ENCODE assay signal across 22 cellular contexts in the genomic region with DNA sequence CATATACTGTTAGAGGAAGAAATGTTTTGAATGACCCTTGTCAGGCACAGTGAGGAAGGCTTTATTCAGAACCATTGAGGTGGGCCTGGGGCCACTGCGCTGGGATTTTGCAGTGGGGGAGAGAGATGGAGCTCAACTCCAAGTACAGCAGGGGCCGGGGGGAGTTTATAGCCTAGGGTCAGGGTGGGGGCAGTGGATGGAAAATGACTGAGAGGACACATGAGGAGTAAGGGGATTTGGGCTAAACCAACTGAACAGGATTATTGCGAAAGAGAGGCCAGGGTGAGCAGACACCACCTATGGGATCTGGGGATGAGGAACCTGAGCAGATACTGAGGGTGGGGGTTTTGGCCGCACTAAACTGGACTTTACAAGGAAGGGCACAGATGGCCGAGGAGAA. TPM values are rescaled to one million over a fixed set of nuclear protein-coding genes. Genes with fewer than 3 reads are reported as not detected.
DNase-seq lines count a peak whose midpoint lies in the region; ATAC-seq, FAIRE-seq and TF ChIP-seq lines count a peak whose summit lies in the region.
"Had no signal": no experiment of that assay in that cellular context is flagged by ENCODE, and none has a peak within 500 bp of the region (broad histone marks: within the 10 kb centered on the region; RNA-seq: fewer than 3 reads in every experiment).

No MANE protein-coding gene starts in this region.

- H3K36me3 ChIP-seq in HepG2 (replicated peaks in 1 of 2; ENCODE audit: control insufficient read depth in 1 of 2, insufficient read depth in 2 of 2, low read length in 2 of 2) (peaks cover 13 to 53% of the 10 kb centered on the region in 2 experiments; a peak in 4 of 5 replicates), right lobe of liver (peaks cover 0 to 12% (median 0%) of the 10 kb centered on the region in 4 donors), sigmoid colon (peaks cover 0 to 24% (median 7%) of the 10 kb centered on the region in 4 donors), A673 (ENCODE audit: insufficient read depth, low read length, poor library complexity, severe bottlenecking) (peaks cover 52% of the 10 kb centered on the region)

- H4K20me1 ChIP-seq in HepG2 (ENCODE audit: insufficient read depth, low read length) = no peaks in the 10 kb centered on the region

- H3K9me3 ChIP-seq in HepG2 (ENCODE audit: low read length) (no peaks in the 10 kb centered on the region), right lobe of liver (no peaks in the 10 kb centered on the region), sigmoid colon (no peaks in the 10 kb centered on the region), A673 (ENCODE audit: low read depth, low read length, poor library complexity, severe bottlenecking) (no peaks in the 10 kb centered on the region)
- H3K9me3 ChIP-seq: SJCRH30 had no signal

- H3K4me3 ChIP-seq in HepG2 (replicated peaks in 1 of 3; ENCODE audit: insufficient read depth in 1 of 3, low read depth in 2 of 3, low read length in 3 of 3) (no peak overlapping the region), right lobe of liver (no peak overlapping the region), sigmoid colon (no peak overlapping the region), A673 (ENCODE audit: low read depth, low read length, poor library complexity, severe bottlenecking) (no peak overlapping the region)
- H3K4me3 ChIP-seq: SJCRH30 had no signal

- FAIRE-seq in HepG2 (lab: Jason Lieb, UNC) = no peak
- FAIRE-seq: A204.1, D721Med, GM18507, GM19239, H54 had no signal

- no peak overlapping the region for H3K9ac ChIP-seq in HepG2 (ENCODE audit: insufficient read depth, low read depth, low read length)

- peaks cover 41% of the 10 kb centered on the region for H3K79me2 ChIP-seq in HepG2 (ENCODE audit: insufficient read depth, low read length)

- CTCF ChIA-PET in HepG2 (lab: Yijun Ruan, JAX; ENCODE audit: low intra/inter-chr PET ratio, low total read pairs) = no interaction called here
- CTCF ChIA-PET in A673 (lab: Charles Lee) = no interaction called here

- no peak for TF ChIP-seq CTCF in HepG2 (CRISPR knock-in tag; IDR thresholded peaks at IDR 0.05)
- TF ChIP-seq CTCF in right lobe of liver (IDR thresholded peaks at IDR 0.05) = no peak
- TF ChIP-seq CTCF in sigmoid colon (IDR thresholded peaks at IDR 0.05) = no peak
- TF ChIP-seq CTCF in A673 (conservative IDR thresholded peaks at IDR 0.05; ENCODE audit: low read depth, low read length) = no peak

- no peak for DNase-seq in HepG2 (ENCODE audit: low spot score)
- no peak for DNase-seq in right lobe of liver
- peak; percentile 27 for DNase-seq in islet precursor cell
- peak; percentile 41 for DNase-seq in sigmoid colon
- no peak for DNase-seq in A673 (ENCODE audit: low spot score)
- no peak for DNase-seq in left lobe of liver (ENCODE audit: low spot score)
- DNase-seq in KG1 (lab: John Stamatoyannopoulos, UW) = no peak
- DNase-seq: DMS53, GDM1, KBM-7, NCI-H1105 treated with DMSO at 0.1 percent for 48 hours, NCI-H2029 treated with DMSO at 0.1 percent for 48 hours, NCI-H2171 treated with DMSO at 0.1 percent for 48 hours, NCI-H524 treated with DMSO at 0.1 percent for 48 hours, NCI-H82, SJCRH30 had no signal

- POLR2A ChIA-PET in HepG2 (lab: Yijun Ruan, JAX) (no interaction called here), A673 (lab: Charles Lee; ENCODE audit: low non-redundant PET) (no interaction called here)

- TF ChIP-seq POLR2A in HepG2 (IDR thresholded peaks at IDR 0.05; ENCODE audit: insufficient read depth in 1 of 2, low read depth in 2 of 2, low read length in 2 of 2) = no peak
- TF ChIP-seq POLR2A in right lobe of liver (IDR thresholded peaks at IDR 0.05) = no peak
- no peak for TF ChIP-seq POLR2A in sigmoid colon (IDR thresholded peaks at IDR 0.05)

- H3K27me3 ChIP-seq in HepG2 (ENCODE audit: control insufficient read depth in 1 of 2, insufficient read depth in 2 of 2, low read length in 2 of 2) (no peaks in the 10 kb centered on the region), right lobe of liver (no peaks in the 10 kb centered on the region), sigmoid colon (no peaks in the 10 kb centered on the region), A673 (replicated peaks; ENCODE audit: insufficient read depth, low read depth, low read length, poor library complexity) (no peaks in the 10 kb centered on the region)
- H3K27me3 ChIP-seq: SJCRH30 had no signal

- H3K4me1 ChIP-seq in HepG2 (ENCODE audit: insufficient read depth, low read length) (peaks cover 71% of the 10 kb centered on the region), right lobe of liver (peaks cover 0 to 6% (median 2%) of the 10 kb centered on the region in 4 donors), sigmoid colon (peaks cover 0 to under 1% (median 0%) of the 10 kb centered on the region in 4 donors), A673 (ENCODE audit: insufficient read depth, low read length, poor library complexity, severe bottlenecking) (no peaks in the 10 kb centered on the region)
- H3K4me1 ChIP-seq: SJCRH30 had no signal

- no peak overlapping the region for H2AFZ ChIP-seq in HepG2 (ENCODE audit: low read length)

- no peak for TF ChIP-seq RAD21 in HepG2 (CRISPR knock-in tag; IDR thresholded peaks at IDR 0.05)

- no peak for TF ChIP-seq EP300 in HepG2 (IDR thresholded peaks at IDR 0.05; ENCODE audit: low read depth in 2 of 2, low read length in 2 of 2)
- TF ChIP-seq EP300 in HepG2 (CRISPR knock-in tag; IDR thresholded peaks at IDR 0.05; ENCODE audit: borderline replicate concordance) = no peak
- no peak for TF ChIP-seq EP300 in sigmoid colon (IDR thresholded peaks at IDR 0.05)

- BruUV-seq in HepG2 (replicated peaks; lab: Mats Ljungman, UMichigan) (no TSS peak), A673 (replicated peaks; lab: Mats Ljungman, UMichigan) (no TSS peak)

- 97% methylated on average over 5 of the region's 5 CpGs for WGBS in HepG2 (ENCODE audit: low lambda C conversion rate)
- whole genome bisulfite sequencing in right lobe of liver (ENCODE audit: insufficient coverage, low coverage, low lambda C conversion rate, missing lambda C conversion rate) = 96% methylated on average over 5 of the region's 5 CpGs
- WGBS in sigmoid colon, 2 donors = 96% methylated on average over 5 of the region's 5 CpGs

- in situ Hi-C loops in HepG2 (cut with HindIII; ENCODE audit: extremely low pct_ligation_motif_present, low pct_unique_long_range_greater_than_20kb) = no loop called here

- no peak overlapping the region for H3K4me2 ChIP-seq in HepG2 (ENCODE audit: low read depth, low read length)

- no peak overlapping the region for H3K27ac ChIP-seq in HepG2 (ENCODE audit: extremely low read length, insufficient read depth, low read length)
- no peak overlapping the region for H3K27ac ChIP-seq in right lobe of liver
- H3K27ac ChIP-seq in sigmoid colon = no peak overlapping the region
- no peak overlapping the region for H3K27ac ChIP-seq in A673 (ENCODE audit: low read depth, low read length, poor library complexity, severe bottlenecking)
- H3K27ac ChIP-seq: SJCRH30 had no signal

- no peak for ATAC-seq in HepG2
- no peak for ATAC-seq in right lobe of liver
- ATAC-seq in left lobe of liver = no peak
- ATAC-seq: Panc1 had no signal

- intact Hi-C loops in HepG2 (cut with micrococcal nuclease; ENCODE audit: unreplicated experiment) = loop anchor here (10.0 kb wide), 1 partner anchor 84 kb away; no protein-coding TSS in a partner anchor
- intact Hi-C loops in right lobe of liver (cut with DNase I) = no loop called here
- intact Hi-C loops in sigmoid colon (cut with DNase I) = loop anchor here (10.0 kb wide), 2 partner anchors 144 to 174 kb away; partner anchors contain the start of gene EXOC3
- intact Hi-C loops in A673 (cut with micrococcal nuclease; ENCODE audit: unreplicated experiment) = no loop called here

TF ChIP-seq in HepG2, 621 proteins besides CTCF, POLR2A, EP300 and RAD21:
- TF ChIP-seq, protein P1, sequence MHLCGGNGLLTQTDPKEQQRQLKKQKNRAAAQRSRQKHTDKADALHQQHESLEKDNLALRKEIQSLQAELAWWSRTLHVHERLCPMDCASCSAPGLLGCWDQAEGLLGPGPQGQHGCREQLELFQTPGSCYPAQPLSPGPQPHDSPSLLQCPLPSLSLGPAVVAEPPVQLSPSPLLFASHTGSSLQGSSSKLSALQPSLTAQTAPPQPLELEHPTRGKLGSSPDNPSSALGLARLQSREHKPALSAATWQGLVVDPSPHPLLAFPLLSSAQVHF (CRISPR knock-in tag; IDR thresholded peaks at IDR 0.05) = no peak
- TF ChIP-seq CEBPB (IDR thresholded peaks at IDR 0.05; ENCODE audit: borderline replicate concordance, low read depth, low read length) = peak; percentile 84

RNA-seq across cellular contexts. Expression of gene CEP72, which starts 6.3 kb away (rescaled TPM):
- total RNA-seq in HepG2 (2016; rRNA removed; fragmentation: Illumina TruSeq; extraction: Trizol) = 8.1 and 9.4 TPM in 2 replicates
- total RNA-seq in HepG2 (2016; cell fraction: cytosol; rRNA removed; fragmentation: Illumina TruSeq; extraction: Trizol; ENCODE audit: low read depth) = 11.3 and 14.4 TPM in 2 replicates
- total RNA-seq in HepG2 (2016; cell fraction: insoluble cytoplasmic fraction; rRNA removed; fragmentation: Illumina TruSeq; extraction: Trizol) = 6.5 and 9.1 TPM in 2 replicates
- 6.6 and 7.9 TPM in 2 replicates for total RNA-seq in HepG2 (2016; cell fraction: membrane; rRNA removed; fragmentation: Illumina TruSeq; extraction: Trizol)
- total RNA-seq in HepG2 (2016; cell fraction: nucleus; rRNA removed; fragmentation: Illumina TruSeq; extraction: Trizol) = 11.4 and 12.2 TPM in 2 replicates
- polyA plus RNA-seq in HepG2 (2011; rRNA removed) = 3.4 and 4.4 TPM in 2 replicates
- polyA plus RNA-seq in HepG2 (2011; cell fraction: cytosol; rRNA removed) = 1.9 and 3.9 TPM in 2 replicates
- polyA plus RNA-seq in HepG2 (2011; cell fraction: nucleus; rRNA removed) = 8.5 and 11.6 TPM in 2 replicates
- polyA plus RNA-seq in HepG2 (2012) = 1.8 and 3.2 TPM in 2 replicates
- polyA plus RNA-seq in HepG2 (2016; cell fraction: cytosol; fragmentation: Illumina TruSeq; extraction: Trizol; ENCODE audit: low read depth) = 0.64 and 0.84 TPM in 2 replicates
- 6.3 and 7.6 TPM in 2 replicates for polyA plus RNA-seq in HepG2 (2016; cell fraction: insoluble cytoplasmic fraction; fragmentation: Illumina TruSeq; extraction: Trizol; ENCODE audit: low read depth)
- 1.9 and 2.0 TPM in 2 replicates for polyA plus RNA-seq in HepG2 (2016; cell fraction: membrane; fragmentation: Illumina TruSeq; extraction: Trizol; ENCODE audit: low read depth)
- polyA plus RNA-seq in HepG2 (2016; cell fraction: nucleus; fragmentation: Illumina TruSeq; extraction: Trizol; ENCODE audit: insufficient read depth, low read depth) = 17.4 and 20.5 TPM in 2 replicates
- polyA minus RNA-seq in HepG2 (2011; rRNA and poly(A)+ RNA removed; ENCODE audit: low replicate concordance) = 15.4 and 136 TPM in 2 replicates
- polyA minus RNA-seq in HepG2 (2011; cell fraction: cytosol; rRNA and poly(A)+ RNA removed) = 3.4 and 4.0 TPM in 2 replicates
- 13.1 and 17.0 TPM in 2 replicates for polyA minus RNA-seq in HepG2 (2011; cell fraction: nucleus; rRNA and poly(A)+ RNA removed)
- total RNA-seq in right lobe of liver = 1 to 10 TPM; 3.4 to 6.0 (median 4.2) TPM
- total RNA-seq in sigmoid colon = 1 to 10 TPM in 2 of 4 donors, under 1 TPM in 2; 0.36 to 5.0 (median 1.4) TPM
- polyA plus RNA-seq in sigmoid colon = 1 to 10 TPM in 2 of 3 donors, under 1 TPM in 1; 0.60 to 7.1 (median 1.6) TPM
- total RNA-seq in A673 (2021) = 37.2 and 40.1 TPM in 2 replicates
- 4.7 TPM for total RNA-seq in left lobe of liver

Comparison
In these comparisons a context has a peak if more than half of its experiments do, and no peak if none do; other contexts are left out.
1. intact Hi-C loops: an anchor here in HepG2 (10.0 kb wide) and sigmoid colon (10.0 kb wide); none called in right lobe of liver and A673.
2. DNase-seq: peak in islet precursor cell (single experiment) and sigmoid colon (single experiment); none in HepG2 (single experiment), right lobe of liver (0 of 3), A673 (single experiment), left lobe of liver (single experiment) and KG1 (single experiment).